In genomic region chr2:157336137-157336721, GRCh38 we compare ENCODE assay signal across 2 cellular contexts.
TF ChIP-seq lines count a peak whose summit lies in the region.

No MANE protein-coding gene starts in this region.

TF ChIP-seq in K562, 482 proteins besides CTCF, POLR2A, EP300 and RAD21:
- TF ChIP-seq CTCFL (IDR thresholded peaks at IDR 0.05; ENCODE audit: borderline replicate concordance, insufficient read depth, low read depth, low read length, poor library complexity, severe bottlenecking), result peak; percentile 27
- no peak for TF ChIP-seq HMG20A (CRISPR knock-in tag; conservative IDR thresholded peaks at IDR 0.05)
- TF ChIP-seq KLF16 (IDR thresholded peaks at IDR 0.05), result peak; percentile 33; the same call in 1 of the 2 replicates

TF ChIP-seq in HepG2, 621 proteins besides CTCF, POLR2A, EP300 and RAD21:
- TF ChIP-seq STAG1 (CRISPR knock-in tag; IDR thresholded peaks at IDR 0.05), result 0 out of 2 replicates have a peak, but pooled peaks have one; percentile 11
- TF ChIP-seq ZNF891 (CRISPR knock-in tag; IDR thresholded peaks at IDR 0.05), result no peak
- no peak for TF ChIP-seq ZNF430 (CRISPR knock-in tag; IDR thresholded peaks at IDR 0.05)
- no peak for TF ChIP-seq ZNF660 (CRISPR knock-in tag; IDR thresholded peaks at IDR 0.05; ENCODE audit: borderline replicate concordance, low read depth)
TF ChIP-seq in HepG2: peak in this region for 1.
